Comparison of ENCODE assay signal across 22 cellular contexts in the genomic region with DNA sequence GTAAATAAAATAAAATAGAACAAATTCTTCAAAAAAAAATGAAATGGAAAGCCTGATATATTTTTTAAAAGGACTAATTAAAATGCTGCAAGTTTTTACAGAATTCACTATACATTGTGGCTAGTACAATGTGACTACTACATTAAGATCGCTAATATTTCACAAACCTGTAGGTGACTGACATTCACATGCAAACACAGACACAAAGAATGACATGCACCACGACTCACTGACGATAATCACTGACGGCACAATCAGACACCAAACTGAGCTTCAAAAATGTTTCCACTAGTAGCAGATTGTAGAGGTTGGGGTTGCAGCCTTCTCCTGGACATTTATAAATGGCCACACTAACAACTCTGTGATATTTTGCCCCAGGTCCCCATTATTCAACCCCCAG.
"Had no signal": no experiment of that assay in that cellular context is flagged by ENCODE, and none has a peak within 500 bp of the region (broad histone marks: within the 10 kb centered on the region; RNA-seq: fewer than 3 reads in every experiment).

No MANE protein-coding gene starts in this region.

- H3K4me3 ChIP-seq: gastrocnemius medialis, lung, mucosa of descending colon, thoracic aorta, tibial nerve, upper lobe of left lung had no signal

- H3K27me3 Mint-ChIP-seq: memory B cell; naive B cell; progenitor cell of endocrine pancreas; stimulated activated memory B cell treated with anti-CD40 and anti-IgM and Interleukin-4, amounts not matched to agents 10 μg/mL and 1 μg/mL and 100 μg/mL, for 72 hours had no signal

- H3K4me3 Mint-ChIP-seq: endodermal cell; memory B cell; naive B cell; neural crest cell; stimulated activated memory B cell treated with anti-CD40 and anti-IgM and Interleukin-4, amounts not matched to agents 10 μg/mL and 1 μg/mL and 100 μg/mL, for 72 hours had no signal

- H3K36me3 ChIP-seq: gastrocnemius medialis, thoracic aorta, tibial nerve, upper lobe of left lung had no signal

- H3K27me3 ChIP-seq: gastrocnemius medialis, tibial nerve, upper lobe of left lung had no signal

- H3K27ac ChIP-seq: epithelial cell of prostate, gastrocnemius medialis, parathyroid adenoma, thoracic aorta, tibial nerve, upper lobe of left lung had no signal

- H3K4me1 ChIP-seq: gastrocnemius medialis, parathyroid adenoma, tibial nerve, upper lobe of left lung had no signal

- H3K9me3 ChIP-seq: gastrocnemius medialis, mucosa of descending colon, thoracic aorta, tibial nerve, upper lobe of left lung had no signal

- H3K79me2 ChIP-seq: parathyroid adenoma had no signal

- ATAC-seq: gastrocnemius medialis, left lobe of liver, mucosa of descending colon, sciatic nerve had no signal

- H2AFZ ChIP-seq: parathyroid adenoma had no signal

- H3K27ac Mint-ChIP-seq: endodermal cell; memory B cell; stimulated activated memory B cell treated with anti-CD40 and anti-IgM and Interleukin-4, amounts not matched to agents 10 μg/mL and 1 μg/mL and 100 μg/mL, for 72 hours had no signal

- H3K9ac ChIP-seq: parathyroid adenoma had no signal

- H3K4me1 Mint-ChIP-seq: memory B cell; naive B cell; stimulated activated memory B cell treated with anti-CD40 and anti-IgM and Interleukin-4, amounts not matched to agents 10 μg/mL and 1 μg/mL and 100 μg/mL, for 72 hours had no signal

- DNase-seq: effector CD8-positive, alpha-beta T cell; endodermal cell; gastrocnemius medialis; head of caudate nucleus; kidney; mucosa of descending colon; naive B cell; stimulated activated CD4-positive, alpha-beta T cell treated with anti-CD3 and anti-CD28 coated beads, Interleukin-2, amount 100 ng/mL, for 24 hours; stimulated activated CD4-positive, alpha-beta T cell treated with anti-CD3 and anti-CD28 coated beads, Interleukin-4, amount 100 ng/mL, for 24 hours; stimulated activated naive CD8-positive, alpha-beta T cell treated with anti-CD3 and anti-CD28 coated beads, Interleukin-15, Interleukin-2, amounts not matched to agents 100 U/mL and 50 U/mL, for 24 hours; upper lobe of left lung had no signal

- H3K9me3 Mint-ChIP-seq: endodermal cell; naive B cell; neural crest cell; stimulated activated memory B cell treated with anti-CD40 and anti-IgM and Interleukin-4, amounts not matched to agents 10 μg/mL and 1 μg/mL and 100 μg/mL, for 72 hours had no signal

- H3K36me3 Mint-ChIP-seq: memory B cell; naive B cell; stimulated activated memory B cell treated with anti-CD40 and anti-IgM and Interleukin-4, amounts not matched to agents 10 μg/mL and 1 μg/mL and 100 μg/mL, for 72 hours had no signal
